Comparison of ENCODE assay signal across 8 cellular contexts in the genomic region with DNA sequence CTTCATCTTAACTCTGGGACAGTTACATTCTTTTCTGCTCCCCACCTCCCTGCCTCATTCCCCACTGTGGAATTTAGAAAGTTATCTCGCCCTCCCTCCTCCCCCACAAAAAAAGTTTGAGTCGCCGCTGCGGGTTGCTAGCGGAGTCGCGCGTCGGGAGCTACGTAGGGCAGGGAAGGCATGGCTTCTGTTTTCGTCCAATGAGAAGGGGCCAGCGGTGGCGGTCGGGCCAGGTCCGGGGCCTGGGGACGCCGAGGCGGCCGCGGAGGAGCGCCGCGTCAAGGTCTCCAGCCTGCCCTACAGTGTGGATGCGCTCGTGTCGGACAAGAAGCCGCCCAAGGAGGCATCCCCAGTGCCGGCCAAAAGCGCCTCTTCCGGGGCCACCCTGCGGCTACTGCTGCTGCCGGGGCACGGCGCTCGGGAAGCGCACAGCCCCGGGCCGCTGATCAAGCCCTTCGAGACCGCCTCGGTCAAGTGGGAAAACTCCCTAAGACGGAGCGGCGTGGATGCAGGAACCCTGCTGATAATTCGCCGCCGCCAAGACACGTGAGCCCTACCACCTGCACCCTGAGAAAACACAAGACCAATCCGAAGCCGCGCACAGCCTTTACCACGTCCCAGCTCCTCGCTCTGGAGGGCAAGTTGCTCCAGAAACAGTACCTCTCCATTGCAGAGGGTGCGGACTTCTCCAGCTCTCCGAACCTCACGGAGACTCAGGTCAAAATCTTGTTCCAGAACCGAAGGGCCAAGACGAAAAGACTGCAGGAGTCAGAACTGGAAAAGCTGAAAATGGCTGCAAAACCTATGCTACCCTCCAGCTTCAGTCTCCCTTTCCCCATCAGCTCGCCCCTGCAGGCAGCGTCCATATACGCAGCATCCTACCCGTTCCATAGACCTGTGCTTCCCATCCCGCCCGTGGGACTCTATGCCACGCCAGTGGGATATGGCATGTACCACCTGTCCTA. TPM values are rescaled to one million over a fixed set of nuclear protein-coding genes. Genes with fewer than 3 reads are reported as not detected.
DNase-seq lines count a peak whose midpoint lies in the region; ATAC-seq, FAIRE-seq and TF ChIP-seq lines count a peak whose summit lies in the region.

No MANE protein-coding gene starts in this region.

- H3K36me3 ChIP-seq in keratinocyte (ENCODE audit: control insufficient read depth in 2 of 2, extremely low read depth in 1 of 2, insufficient read depth in 2 of 2, low read length in 2 of 2): no peaks in the 10 kb centered on the region

- H3K79me2 ChIP-seq in keratinocyte (ENCODE audit: control insufficient read depth, insufficient read depth, low read length): no peaks in the 10 kb centered on the region

- H3K9me1 ChIP-seq in keratinocyte (ENCODE audit: control insufficient read depth, extremely low read depth, insufficient read depth, low read length): no peaks in the 10 kb centered on the region

- dilution Hi-C loops in keratinocyte (cut with MboI; ENCODE audit: extremely low pct_ligation_motif_present, low sequenced_read_pairs): no loop called here

- peak; percentile 76 for DNase-seq in DMS114 treated with DMSO at 0.1 percent for 48 hours (lab: John Stamatoyannopoulos, UW; ENCODE audit: unreplicated experiment)
- DNase-seq in astrocyte of the hippocampus (ENCODE audit: low read depth, low spot score): peak; percentile 29
- no peak for DNase-seq in keratinocyte (ENCODE audit: low read depth, low spot score)
- DNase-seq in stimulated activated CD4-positive, alpha-beta T cell treated with anti-CD3 and anti-CD28 coated beads, Interleukin-4, amount 100 ng/mL, for 24 hours: peak; percentile 67
- no peak for DNase-seq in dermis blood vessel endothelial cell
- no peak for DNase-seq in GM19238 (ENCODE audit: insufficient read length, low spot score)

- peaks cover 8% of the 10 kb centered on the region for H3K9me3 Mint-ChIP-seq in T-helper 1 cell treated with Interleukin-12 subunit alpha and Interleukin-12 subunit beta and Interleukin-4 antibody, amounts not matched to agents 30 μg/mL and 1 μg/mL, for 36 hours

- H3K36me3 Mint-ChIP-seq in T-helper 1 cell treated with Interleukin-12 subunit alpha and Interleukin-12 subunit beta and Interleukin-4 antibody, amounts not matched to agents 30 μg/mL and 1 μg/mL, for 36 hours (ENCODE audit: low read depth): peaks cover 18% of the 10 kb centered on the region

- no peak overlapping the region for H3K27ac ChIP-seq in keratinocyte (ENCODE audit: control insufficient read depth, insufficient read depth, low read length)

- no peak for TF ChIP-seq CTCF in keratinocyte (optimal IDR thresholded peaks at IDR 0.05 in 1 of 3, IDR thresholded peaks at IDR 0.05 in 1 of 3, conservative IDR thresholded peaks at IDR 0.05 in 1 of 3; ENCODE audit: extremely low read depth in 1 of 3, insufficient read depth in 2 of 3, low read length in 3 of 3)

- H3K9me3 ChIP-seq in keratinocyte (ENCODE audit: control insufficient read depth, low read depth, low read length): no peaks in the 10 kb centered on the region

- H3K27ac Mint-ChIP-seq in T-helper 1 cell treated with Interleukin-12 subunit alpha and Interleukin-12 subunit beta and Interleukin-4 antibody, amounts not matched to agents 30 μg/mL and 1 μg/mL, for 36 hours: peak overlapping the region; percentile 88

- peak overlapping the region; percentile 61 for H3K4me2 ChIP-seq in keratinocyte (ENCODE audit: control insufficient read depth, extremely low read depth, insufficient read depth, low read depth, low read length)

- H3K4me3 Mint-ChIP-seq in T-helper 1 cell treated with Interleukin-12 subunit alpha and Interleukin-12 subunit beta and Interleukin-4 antibody, amounts not matched to agents 30 μg/mL and 1 μg/mL, for 36 hours: peak overlapping the region; percentile 93

- H3K4me1 Mint-ChIP-seq in T-helper 1 cell treated with Interleukin-12 subunit alpha and Interleukin-12 subunit beta and Interleukin-4 antibody, amounts not matched to agents 30 μg/mL and 1 μg/mL, for 36 hours (ENCODE audit: low read depth): peaks cover 42% of the 10 kb centered on the region

- peaks cover 2% of the 10 kb centered on the region for H3K4me1 ChIP-seq in keratinocyte (ENCODE audit: control insufficient read depth, extremely low read depth, insufficient read depth, low read length)

- H3K27me3 Mint-ChIP-seq in T-helper 1 cell treated with Interleukin-12 subunit alpha and Interleukin-12 subunit beta and Interleukin-4 antibody, amounts not matched to agents 30 μg/mL and 1 μg/mL, for 36 hours (ENCODE audit: low read depth): peaks cover 39% of the 10 kb centered on the region

- no peak for ATAC-seq in GM19452 (IDR thresholded peaks at IDR 0.05; ENCODE audit: unreplicated experiment)

- peak overlapping the region in 2 of 3 experiments; percentile 4 to 17 for H3K4me3 ChIP-seq in keratinocyte (ENCODE audit: control insufficient read depth in 2 of 3, extremely low read depth in 1 of 3, insufficient read depth in 2 of 3, low read depth in 1 of 3, low read length in 3 of 3)

- no peak overlapping the region for H2AFZ ChIP-seq in keratinocyte (ENCODE audit: control insufficient read depth, low read length)

- H4K20me1 ChIP-seq in keratinocyte (ENCODE audit: control insufficient read depth, extremely low read depth, insufficient read depth, low read length): no peaks in the 10 kb centered on the region

- H3K27me3 ChIP-seq in keratinocyte (ENCODE audit: control insufficient read depth, extremely low read depth, insufficient read depth, low read length): peaks cover 48% of the 10 kb centered on the region

- no peak overlapping the region for H3K9ac ChIP-seq in keratinocyte (ENCODE audit: control insufficient read depth, extremely low read depth, insufficient read depth, low read length)

- FAIRE-seq in keratinocyte (lab: Jason Lieb, UNC): no peak

RNA-seq across cellular contexts. Expression of a gene that starts 8.9 kb away (rescaled TPM):
- not detected in 3 replicates for polyA plus RNA-seq in keratinocyte
- not detected for polyA plus RNA-seq in keratinocyte (2011; ENCODE audit: low read depth)
- polyA plus RNA-seq in keratinocyte (2011; cell fraction: cytosol; rRNA removed): not detected in 2 replicates
- not detected in 2 replicates for polyA plus RNA-seq in keratinocyte (2011; cell fraction: nucleus; rRNA removed)
- not detected in 2 replicates for polyA plus RNA-seq in keratinocyte (2012; ENCODE audit: low replicate concordance)
- not detected in 3 replicates for polyA minus RNA-seq in keratinocyte
- polyA minus RNA-seq in keratinocyte (2011; cell fraction: cytosol; rRNA and poly(A)+ RNA removed): not detected
- polyA minus RNA-seq in keratinocyte (2011; cell fraction: nucleus; rRNA and poly(A)+ RNA removed): not detected in 2 replicates
- not detected in 2 replicates for total RNA-seq in dermis blood vessel endothelial cell

RNA-seq across cellular contexts. Expression of a gene that starts 9.7 kb away (rescaled TPM):
- not detected in 3 replicates for polyA plus RNA-seq in keratinocyte
- polyA plus RNA-seq in keratinocyte (2011; ENCODE audit: low read depth): not detected
- polyA plus RNA-seq in keratinocyte (2011; cell fraction: cytosol; rRNA removed): not detected in 2 replicates
- polyA plus RNA-seq in keratinocyte (2011; cell fraction: nucleus; rRNA removed): not detected in 2 replicates
- polyA plus RNA-seq in keratinocyte (2012; ENCODE audit: low replicate concordance): not detected in 2 replicates
- not detected in 3 replicates for polyA minus RNA-seq in keratinocyte
- not detected for polyA minus RNA-seq in keratinocyte (2011; cell fraction: cytosol; rRNA and poly(A)+ RNA removed)
- not detected in 2 replicates for polyA minus RNA-seq in keratinocyte (2011; cell fraction: nucleus; rRNA and poly(A)+ RNA removed)
- total RNA-seq in dermis blood vessel endothelial cell: not detected in 2 replicates

RNA-seq across cellular contexts. Expression of a gene that starts 35.4 kb away (rescaled TPM):
- polyA plus RNA-seq in keratinocyte: not detected in 3 replicates
- not detected for polyA plus RNA-seq in keratinocyte (2011; ENCODE audit: low read depth)
- polyA plus RNA-seq in keratinocyte (2011; cell fraction: cytosol; rRNA removed): not detected in 2 replicates
- polyA plus RNA-seq in keratinocyte (2011; cell fraction: nucleus; rRNA removed): not detected in 2 replicates
- 0.07 TPM in 1 of 2 replicates, not detected in the other for polyA plus RNA-seq in keratinocyte (2012; ENCODE audit: low replicate concordance)
- not detected in 3 replicates for polyA minus RNA-seq in keratinocyte
- polyA minus RNA-seq in keratinocyte (2011; cell fraction: cytosol; rRNA and poly(A)+ RNA removed): not detected
- not detected in 2 replicates for polyA minus RNA-seq in keratinocyte (2011; cell fraction: nucleus; rRNA and poly(A)+ RNA removed)
- not detected in 2 replicates for total RNA-seq in dermis blood vessel endothelial cell

Comparison
In these comparisons a context has a peak if more than half of its experiments do, and no peak if none do; other contexts are left out.
1. DNase-seq: peak in DMS114 treated with DMSO at 0.1 percent for 48 hours (single experiment), astrocyte of the hippocampus (single experiment) and stimulated activated CD4-positive, alpha-beta T cell treated with anti-CD3 and anti-CD28 coated beads, Interleukin-4, amount 100 ng/mL, for 24 hours (single experiment); none in keratinocyte (single experiment), dermis blood vessel endothelial cell (single experiment) and GM19238 (single experiment).